8 cellular contexts compared by ENCODE assay signal in the genomic region with DNA sequence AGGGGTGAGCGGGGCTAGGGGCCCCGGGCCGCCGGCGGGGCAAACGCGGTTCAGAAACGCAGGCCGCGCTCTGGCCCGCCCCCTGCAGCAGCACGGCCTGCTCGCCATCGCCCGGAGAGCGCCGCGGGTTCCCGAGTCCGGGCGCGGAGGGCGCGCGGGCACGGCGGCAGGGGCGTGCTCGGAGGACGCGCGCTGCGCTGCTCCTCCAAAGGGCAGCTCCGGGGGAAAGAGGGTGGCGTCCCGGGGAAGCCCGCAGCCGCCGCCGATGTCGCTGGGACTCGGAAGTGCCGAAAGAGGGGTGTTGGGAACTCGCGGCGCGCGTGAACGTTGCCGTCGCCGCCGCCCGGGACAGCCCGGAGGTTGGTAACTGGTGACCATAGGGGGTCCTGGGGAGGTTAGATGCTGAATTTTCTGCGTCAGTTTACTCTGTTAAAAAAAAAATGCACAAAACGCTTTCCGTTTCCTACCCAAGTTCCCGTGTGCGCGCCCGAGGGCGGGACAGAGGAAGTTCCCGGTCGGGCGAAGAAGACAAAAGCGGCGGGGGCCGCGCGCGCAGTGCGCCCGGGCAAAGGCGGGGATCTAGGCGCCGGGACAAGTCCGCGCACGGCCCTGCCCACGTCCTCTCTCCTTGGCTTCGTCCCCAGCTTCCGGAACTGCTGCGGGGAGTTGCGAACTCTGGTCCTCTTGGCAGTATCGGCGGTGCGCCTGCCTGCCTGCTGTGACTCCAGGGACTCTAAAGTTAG. TPM values are rescaled to one million over a fixed set of nuclear protein-coding genes. Genes with fewer than 3 reads are reported as not detected.
DNase-seq lines count a peak whose midpoint lies in the region; ATAC-seq, FAIRE-seq and TF ChIP-seq lines count a peak whose summit lies in the region.

HHAT (plus strand) TSS at position 157 of the 743 bp plus-strand sequence. CDS start 20,074 bp downstream, outside the sequence.

- CTCF ChIA-PET in A549 (lab: Yijun Ruan, JAX) = interaction anchor here (0.6 to 3.7 kb wide), 2 partner anchors 10 to 185 kb away, joined by 3 to 11 read pairs; no protein-coding TSS in a partner anchor
- CTCF ChIA-PET in WTC11 (lab: Charles Lee) = interaction anchor here (0.8 to 1.5 kb wide), 2 partner anchors 29 to 64 kb away, joined by 3 to 4 read pairs; no protein-coding TSS in a partner anchor

- peak within 1 kb of the TSS; percentile 94 for H3K4me2 ChIP-seq in A549

- no peak for TF ChIP-seq RAD21 in A549 (conservative IDR thresholded peaks at IDR 0.05 in 1 of 2, IDR thresholded peaks at IDR 0.05 in 1 of 2)

- H3K27ac Mint-ChIP-seq in WTC11 = no peak within 1 kb of the TSS

- POLR2A ChIA-PET in A549 (lab: Yijun Ruan, JAX) = interaction anchor here (0.7 to 2.3 kb wide), 5 partner anchors 12 to 62 kb away, joined by 3 to 11 read pairs (median 3); no protein-coding TSS in a partner anchor
- POLR2A ChIA-PET in WTC11 (lab: Charles Lee) = no interaction called here

- TF ChIP-seq CTCF in A549 (IDR thresholded peaks at IDR 0.05) (no peak), WTC11 (IDR thresholded peaks at IDR 0.05) (no peak), kidney epithelial cell (IDR thresholded peaks at IDR 0.05; ENCODE audit: insufficient read depth, low read length, poor library complexity, severe bottlenecking) (no peak)

- peak within 1 kb of the TSS; percentile 60 for H3K4me3 ChIP-seq in A549
- peak within 1 kb of the TSS; percentile 75 for H3K4me3 ChIP-seq in kidney epithelial cell (ENCODE audit: low read depth, low read length)

- TF ChIP-seq POLR2A in A549 (IDR thresholded peaks at IDR 0.05; ENCODE audit: low read length) = peak; percentile 49

- H3K9me3 ChIP-seq in A549 = no peaks in the 10 kb centered on the region; the same call in 2 of the 3 replicates

- DNase-seq in A549 (ENCODE audit: low read depth in 1 of 2, low spot score in 1 of 2) = peak; percentile 75 to 81
- peak; percentile 55 for DNase-seq in GM18507 (ENCODE audit: extremely low spot score, insufficient read length, low read depth)
- DNase-seq in NCI-H2029 treated with DMSO at 0.1 percent for 48 hours (lab: John Stamatoyannopoulos, UW) = peak; percentile 29
- peak; percentile 58 for DNase-seq in WTC11 (ENCODE audit: low spot score)
- peak; percentile 36 for DNase-seq in cerebellum (ENCODE audit: low spot score)
- DNase-seq in kidney epithelial cell (ENCODE audit: low read depth) = no peak
- peak; percentile 38 to 49 for DNase-seq in stimulated activated CD4-positive, alpha-beta T cell treated with anti-CD3 and anti-CD28 coated beads, Interleukin-15, amount 100 ng/mL, for 1 hour (ENCODE audit: low read depth in 1 of 2, low spot score in 1 of 2)

- H3K36me3 Mint-ChIP-seq in WTC11 = no peaks in the 10 kb centered on the region

- peaks cover 17% of the 10 kb centered on the region; the same call in 2 of the 3 replicates for H3K4me1 ChIP-seq in A549

- H3K27me3 Mint-ChIP-seq in WTC11 (ENCODE audit: low read depth) = peaks cover 91% of the 10 kb centered on the region

- peak within 1 kb of the TSS; percentile 87 to 94 for H3K27ac ChIP-seq in A549

- TF ChIP-seq EP300 in A549 (IDR thresholded peaks at IDR 0.05) = no peak

- 2% methylated on average over 43 of the region's 88 CpGs for WGBS in A549 (ENCODE audit: missing lambda C conversion rate)

- H3K36me3 ChIP-seq in kidney epithelial cell (ENCODE audit: control insufficient read depth, insufficient read depth, low read length) = no peaks in the 10 kb centered on the region

- peak within 1 kb of the TSS; percentile 94 for H3K4me3 Mint-ChIP-seq in WTC11

- H3K4me1 Mint-ChIP-seq in WTC11 = peaks cover 11% of the 10 kb centered on the region

- no peaks in the 10 kb centered on the region for H3K27me3 ChIP-seq in kidney epithelial cell (ENCODE audit: control insufficient read depth, insufficient read depth, low read length)

- peaks cover 7% of the 10 kb centered on the region for H3K9me3 Mint-ChIP-seq in WTC11

- ATAC-seq in A549 (peak; percentile 93 to 96), HG02943 (IDR thresholded peaks at IDR 0.05; ENCODE audit: low read depth, unreplicated experiment) (peak; percentile 53), WTC11 (peak; percentile 86)

- FAIRE-seq in A549 (lab: Jason Lieb, UNC) (no peak), GM18507 (lab: Jason Lieb, UNC) (peak; percentile 74)

TF ChIP-seq in A549, 52 proteins besides CTCF, POLR2A, EP300 and RAD21 (continues in another document):
- no peak for TF ChIP-seq NR3C1 (IDR thresholded peaks at IDR 0.05)
- TF ChIP-seq MAX (IDR thresholded peaks at IDR 0.05) = peak; percentile 57
- peak; percentile 95 for TF ChIP-seq PHF8 (IDR thresholded peaks at IDR 0.05; ENCODE audit: borderline replicate concordance, low read depth)
- peak; percentile 85; the same call in 2 of the 3 replicates for TF ChIP-seq BCL3 (IDR thresholded peaks at IDR 0.05)
- TF ChIP-seq, protein P1, sequence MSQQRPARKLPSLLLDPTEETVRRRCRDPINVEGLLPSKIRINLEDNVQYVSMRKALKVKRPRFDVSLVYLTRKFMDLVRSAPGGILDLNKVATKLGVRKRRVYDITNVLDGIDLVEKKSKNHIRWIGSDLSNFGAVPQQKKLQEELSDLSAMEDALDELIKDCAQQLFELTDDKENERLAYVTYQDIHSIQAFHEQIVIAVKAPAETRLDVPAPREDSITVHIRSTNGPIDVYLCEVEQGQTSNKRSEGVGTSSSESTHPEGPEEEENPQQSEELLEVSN (IDR thresholded peaks at IDR 0.05; ENCODE audit: borderline replicate concordance, low read depth) = 0 out of 2 replicates have a peak, but pooled peaks have one; percentile 45
- 0 out of 4 replicates have a peak, but pooled peaks of 1 of the 2 experiments have one; percentile 14 for TF ChIP-seq CEBPB (IDR thresholded peaks at IDR 0.05)
- no peak for TF ChIP-seq CBX8 (IDR thresholded peaks at IDR 0.05)
- 0 out of 2 replicates have a peak, but pooled peaks have one; percentile 49 for TF ChIP-seq RFX5 (IDR thresholded peaks at IDR 0.05)
- peak in 1 of 2 experiments; percentile 70; a peak in 2 of 5 replicates for TF ChIP-seq JUN (IDR thresholded peaks at IDR 0.05)
- TF ChIP-seq HOXB5 (CRISPR knock-in tag; IDR thresholded peaks at IDR 0.05) = peak; percentile 39; the same call in 1 of the 2 replicates
- 0 out of 2 replicates have a peak, but pooled peaks have one; percentile 6 for TF ChIP-seq SREBF2 (IDR thresholded peaks at IDR 0.05)

TF ChIP-seq in WTC11, 78 proteins besides CTCF, POLR2A, EP300 and RAD21 (continues in another document):
- TF ChIP-seq, protein P2, sequence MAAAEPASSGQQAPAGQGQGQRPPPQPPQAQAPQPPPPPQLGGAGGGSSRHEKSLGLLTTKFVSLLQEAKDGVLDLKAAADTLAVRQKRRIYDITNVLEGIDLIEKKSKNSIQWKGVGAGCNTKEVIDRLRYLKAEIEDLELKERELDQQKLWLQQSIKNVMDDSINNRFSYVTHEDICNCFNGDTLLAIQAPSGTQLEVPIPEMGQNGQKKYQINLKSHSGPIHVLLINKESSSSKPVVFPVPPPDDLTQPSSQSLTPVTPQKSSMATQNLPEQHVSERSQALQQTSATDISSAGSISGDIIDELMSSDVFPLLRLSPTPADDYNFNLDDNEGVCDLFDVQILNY (CRISPR knock-in tag; IDR thresholded peaks at IDR 0.05) = peak; percentile 78; the same call in 1 of the 2 replicates
- TF ChIP-seq MXD4 (CRISPR knock-in tag; IDR thresholded peaks at IDR 0.05; ENCODE audit: borderline replicate concordance) (no peak), ESRRA (CRISPR knock-in tag; IDR thresholded peaks at IDR 0.05; ENCODE audit: borderline replicate concordance) (peak; percentile 52; the same call in 1 of the 2 replicates), ZNF121 (CRISPR knock-in tag; IDR thresholded peaks at IDR 0.05) (0 out of 2 replicates have a peak, but pooled peaks have one; percentile 31), GABPB1 (CRISPR knock-in tag; IDR thresholded peaks at IDR 0.05) (0 out of 2 replicates have a peak, but pooled peaks have one; percentile 7), KAT7 (CRISPR knock-in tag; IDR thresholded peaks at IDR 0.05; ENCODE audit: borderline replicate concordance) (peak; percentile 84; the same call in 1 of the 2 replicates)
- TF ChIP-seq, protein P3, sequence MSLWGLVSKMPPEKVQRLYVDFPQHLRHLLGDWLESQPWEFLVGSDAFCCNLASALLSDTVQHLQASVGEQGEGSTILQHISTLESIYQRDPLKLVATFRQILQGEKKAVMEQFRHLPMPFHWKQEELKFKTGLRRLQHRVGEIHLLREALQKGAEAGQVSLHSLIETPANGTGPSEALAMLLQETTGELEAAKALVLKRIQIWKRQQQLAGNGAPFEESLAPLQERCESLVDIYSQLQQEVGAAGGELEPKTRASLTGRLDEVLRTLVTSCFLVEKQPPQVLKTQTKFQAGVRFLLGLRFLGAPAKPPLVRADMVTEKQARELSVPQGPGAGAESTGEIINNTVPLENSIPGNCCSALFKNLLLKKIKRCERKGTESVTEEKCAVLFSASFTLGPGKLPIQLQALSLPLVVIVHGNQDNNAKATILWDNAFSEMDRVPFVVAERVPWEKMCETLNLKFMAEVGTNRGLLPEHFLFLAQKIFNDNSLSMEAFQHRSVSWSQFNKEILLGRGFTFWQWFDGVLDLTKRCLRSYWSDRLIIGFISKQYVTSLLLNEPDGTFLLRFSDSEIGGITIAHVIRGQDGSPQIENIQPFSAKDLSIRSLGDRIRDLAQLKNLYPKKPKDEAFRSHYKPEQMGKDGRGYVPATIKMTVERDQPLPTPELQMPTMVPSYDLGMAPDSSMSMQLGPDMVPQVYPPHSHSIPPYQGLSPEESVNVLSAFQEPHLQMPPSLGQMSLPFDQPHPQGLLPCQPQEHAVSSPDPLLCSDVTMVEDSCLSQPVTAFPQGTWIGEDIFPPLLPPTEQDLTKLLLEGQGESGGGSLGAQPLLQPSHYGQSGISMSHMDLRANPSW (CRISPR knock-in tag; conservative IDR thresholded peaks at IDR 0.05; ENCODE audit: low read depth) = no peak

RNA-seq across cellular contexts. Expression of gene HHAT, which starts in this region (rescaled TPM):
- polyA plus RNA-seq in A549 (2011; rRNA removed) = 4.5 and 5.0 TPM in 2 replicates
- 2.1 and 2.5 TPM in 2 replicates for polyA plus RNA-seq in A549 (2012; cell fraction: cytosol; rRNA removed)
- polyA plus RNA-seq in A549 (2012; cell fraction: nucleus; rRNA removed) = 3.6 and 4.4 TPM in 2 replicates
- polyA plus RNA-seq in A549 (2017; fragmentation: RNase III; extraction: RNeasy Plus Mini Kit Qiagen cat#74134 plus additional on column Dnase treatment) = 3.6 to 3.8 TPM (median 3.6 TPM) in 3 replicates
- polyA minus RNA-seq in A549 (2011; rRNA and poly(A)+ RNA removed) = 15.8 and 16.8 TPM in 2 replicates
- 0.39 to 0.69 TPM (median 0.66 TPM) in 3 replicates for total RNA-seq in WTC11 (2021)
- 7.6 TPM for total RNA-seq in cerebellum
- 12.9 and 15.0 TPM in 2 replicates for total RNA-seq in kidney epithelial cell

Comparison
In these comparisons a context has a peak if more than half of its experiments do, and no peak if none do; other contexts are left out.
1. Peak in DNase-seq and ATAC-seq in WTC11; RNA of the gene not detected or under 1 TPM.
2. Of the 8 proteins assayed by ChIP-seq in both WTC11 and A549: peak only in WTC11: ESRRA and HMGXB4; only in A549: MAX; in both: none; in neither: 4; mixed calls (peak in some experiments, not most) for 1.